In the genomic region with DNA sequence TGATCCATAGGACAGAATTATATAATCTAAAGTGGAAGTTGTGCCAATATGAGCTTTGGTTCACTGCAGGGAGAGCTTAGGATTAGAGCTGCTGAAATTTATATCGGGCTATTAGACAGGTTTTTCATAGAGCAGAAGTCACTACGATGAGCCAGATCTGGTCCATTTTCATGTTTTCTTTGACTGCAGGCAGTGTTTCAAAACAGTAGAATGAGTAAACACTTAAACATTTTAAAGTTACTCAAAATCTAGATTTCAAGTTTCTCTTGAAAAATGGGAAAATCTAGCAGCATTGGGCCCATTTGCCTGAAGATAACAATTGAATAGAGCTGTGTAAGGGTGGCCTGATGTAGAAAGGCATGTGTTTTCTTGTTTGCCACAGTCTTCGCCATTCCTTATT, we compare ENCODE assay signal across 1 cellular context.
TF ChIP-seq lines count a peak whose summit lies in the region.

No MANE protein-coding gene starts in this region.

TF ChIP-seq in IMR-90, 13 proteins besides CTCF, POLR2A, EP300 and RAD21 (continued from another document):
- TF ChIP-seq, protein P1, sequence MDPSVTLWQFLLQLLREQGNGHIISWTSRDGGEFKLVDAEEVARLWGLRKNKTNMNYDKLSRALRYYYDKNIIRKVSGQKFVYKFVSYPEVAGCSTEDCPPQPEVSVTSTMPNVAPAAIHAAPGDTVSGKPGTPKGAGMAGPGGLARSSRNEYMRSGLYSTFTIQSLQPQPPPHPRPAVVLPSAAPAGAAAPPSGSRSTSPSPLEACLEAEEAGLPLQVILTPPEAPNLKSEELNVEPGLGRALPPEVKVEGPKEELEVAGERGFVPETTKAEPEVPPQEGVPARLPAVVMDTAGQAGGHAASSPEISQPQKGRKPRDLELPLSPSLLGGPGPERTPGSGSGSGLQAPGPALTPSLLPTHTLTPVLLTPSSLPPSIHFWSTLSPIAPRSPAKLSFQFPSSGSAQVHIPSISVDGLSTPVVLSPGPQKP (IDR thresholded peaks at IDR 0.05; ENCODE audit: borderline replicate concordance, low read depth, low read length): no peak
- TF ChIP-seq, protein P2, sequence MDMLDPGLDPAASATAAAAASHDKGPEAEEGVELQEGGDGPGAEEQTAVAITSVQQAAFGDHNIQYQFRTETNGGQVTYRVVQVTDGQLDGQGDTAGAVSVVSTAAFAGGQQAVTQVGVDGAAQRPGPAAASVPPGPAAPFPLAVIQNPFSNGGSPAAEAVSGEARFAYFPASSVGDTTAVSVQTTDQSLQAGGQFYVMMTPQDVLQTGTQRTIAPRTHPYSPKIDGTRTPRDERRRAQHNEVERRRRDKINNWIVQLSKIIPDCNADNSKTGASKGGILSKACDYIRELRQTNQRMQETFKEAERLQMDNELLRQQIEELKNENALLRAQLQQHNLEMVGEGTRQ (IDR thresholded peaks at IDR 0.05; ENCODE audit: low read depth, low read length): no peak
- TF ChIP-seq FOS (IDR thresholded peaks at IDR 0.05; ENCODE audit: low read depth, low read length) (no peak), MXI1 (IDR thresholded peaks at IDR 0.05; ENCODE audit: borderline replicate concordance, low read depth, low read length) (no peak)
TF ChIP-seq in IMR-90: peak in this region for 0.
